ENCODE assay signal across 9 cellular contexts in genomic region chr2:165634855-165635254, GRCh38.
DNase-seq lines count a peak whose midpoint lies in the region; ATAC-seq, FAIRE-seq and TF ChIP-seq lines count a peak whose summit lies in the region.
"Had no signal": no experiment of that assay in that cellular context is flagged by ENCODE, and none has a peak within 500 bp of the region (broad histone marks: within the 10 kb centered on the region; RNA-seq: fewer than 3 reads in every experiment).

No MANE protein-coding gene starts in this region.

- H3K9me3 Mint-ChIP-seq in MCF 10A (ENCODE audit: unreplicated experiment): no peaks in the 10 kb centered on the region

- no peak overlapping the region for H3K9ac ChIP-seq in kidney (ENCODE audit: low read length in 2 of 2)

- no TSS peak for BruUV-seq in MCF 10A (replicated peaks; lab: Mats Ljungman, UMichigan)

- no peaks in the 10 kb centered on the region for H3K4me1 Mint-ChIP-seq in MCF 10A (ENCODE audit: insufficient read depth, unreplicated experiment)

- no peak overlapping the region for H3K27ac ChIP-seq in breast epithelium
- H3K27ac ChIP-seq in kidney (ENCODE audit: low read depth in 2 of 2, low read length in 2 of 2): no peak overlapping the region
- peak overlapping the region; percentile 64 to 65 for H3K27ac ChIP-seq in uterus

- ATAC-seq in GM21723 (IDR thresholded peaks at IDR 0.05; ENCODE audit: unreplicated experiment): no peak

- CTCF ChIA-PET in MCF 10A (lab: Yijun Ruan, JAX): interaction anchor here (0.6 kb wide), 2 partner anchors 198 to 319 kb away, joined by 3 read pairs; partner anchors contain the start of gene TTC21B

- H3K27ac Mint-ChIP-seq in MCF 10A (ENCODE audit: low read depth, unreplicated experiment): no peak overlapping the region

- FAIRE-seq in bronchial epithelial cell (lab: Jason Lieb, UNC) (no peak), kidney (lab: Jason Lieb, UNC) (no peak)

- intact Hi-C loops in MCF 10A (cut with micrococcal nuclease): no loop called here
- intact Hi-C loops in breast epithelium (cut with DNase I; ENCODE audit: low total_unique reads): no loop called here
- intact Hi-C loops in kidney (cut with DNase I): no loop called here
- intact Hi-C loops in uterus (cut with DNase I; ENCODE audit: low total_unique reads): no loop called here

- H3K27me3 Mint-ChIP-seq in MCF 10A (ENCODE audit: insufficient read depth, unreplicated experiment): no peaks in the 10 kb centered on the region

- H3K4me1 ChIP-seq in breast epithelium (no peaks in the 10 kb centered on the region), kidney (ENCODE audit: control insufficient read depth in 1 of 2, insufficient read depth in 1 of 2, low read depth in 1 of 2, low read length in 2 of 2) (no peaks in the 10 kb centered on the region), uterus (no peaks in the 10 kb centered on the region)

- H3K4me3 Mint-ChIP-seq in MCF 10A (ENCODE audit: unreplicated experiment): no peak overlapping the region

- TF ChIP-seq POLR2A in breast epithelium (IDR thresholded peaks at IDR 0.05) (no peak), uterus (IDR thresholded peaks at IDR 0.05) (no peak)

- H3K36me3 ChIP-seq in breast epithelium (no peaks in the 10 kb centered on the region), bronchial epithelial cell (ENCODE audit: control insufficient read depth, insufficient read depth, low read length) (no peaks in the 10 kb centered on the region), kidney (ENCODE audit: control insufficient read depth in 1 of 2, insufficient read depth in 2 of 2, low read length in 2 of 2) (no peaks in the 10 kb centered on the region), uterus (no peaks in the 10 kb centered on the region)

- no peak for TF ChIP-seq CTCF in MCF 10A (IDR thresholded peaks at IDR 0.05; ENCODE audit: unreplicated experiment)
- TF ChIP-seq CTCF in breast epithelium (IDR thresholded peaks at IDR 0.05): no peak
- TF ChIP-seq CTCF in bronchial epithelial cell (IDR thresholded peaks at IDR 0.05; ENCODE audit: insufficient read depth, low read length, severe bottlenecking): no peak
- no peak for TF ChIP-seq CTCF in kidney (IDR thresholded peaks at IDR 0.05; ENCODE audit: borderline replicate concordance, extremely low read depth, insufficient read depth)
- no peak for TF ChIP-seq CTCF in uterus (IDR thresholded peaks at IDR 0.05)

- H3K9me3 ChIP-seq in breast epithelium (no peaks in the 10 kb centered on the region), kidney (ENCODE audit: control insufficient read depth in 1 of 2, low read length in 2 of 2) (no peaks in the 10 kb centered on the region), uterus (no peaks in the 10 kb centered on the region)

- H3K27me3 ChIP-seq in breast epithelium (no peaks in the 10 kb centered on the region), bronchial epithelial cell (ENCODE audit: control insufficient read depth, insufficient read depth, low read length) (no peaks in the 10 kb centered on the region), uterus (no peaks in the 10 kb centered on the region)

- H3K36me3 Mint-ChIP-seq in MCF 10A (ENCODE audit: insufficient read depth, unreplicated experiment): no peaks in the 10 kb centered on the region

- DNase-seq in MCF 10A (ENCODE audit: unreplicated experiment) (peak; percentile 4), breast epithelium (ENCODE audit: low spot score in 2 of 2) (no peak), bronchial epithelial cell (ENCODE audit: low read depth) (peak; percentile 30), kidney (peak; percentile 71), uterus (peak; percentile 58 to 59), AML-193 (lab: John Stamatoyannopoulos, UW) (no peak), SIG-M5 (lab: John Stamatoyannopoulos, UW) (no peak)
- DNase-seq: stimulated activated CD4-positive, alpha-beta T cell treated with anti-CD3 and anti-CD28 coated beads, Interleukin-1b, Interleukin-23, amount 100 ng/mL, for 48 hours had no signal

- POLR2A ChIA-PET in MCF 10A (lab: Yijun Ruan, JAX): interaction anchor here (0.7 kb wide), 1 partner anchor 47 kb away, joined by 3 read pairs; no protein-coding TSS in a partner anchor

- H3K4me3 ChIP-seq in breast epithelium: no peak overlapping the region
- H3K4me3 ChIP-seq in bronchial epithelial cell (ENCODE audit: low read depth, low read length): no peak overlapping the region
- no peak overlapping the region for H3K4me3 ChIP-seq in kidney (ENCODE audit: low read length in 2 of 2)
- H3K4me3 ChIP-seq in uterus: no peak overlapping the region

Comparison
In these comparisons a context has a peak if more than half of its experiments do, and no peak if none do; other contexts are left out.
1. DNase-seq: peak in MCF 10A (single experiment), bronchial epithelial cell (single experiment), kidney (single experiment) and uterus (2 of 2); none in breast epithelium (0 of 2), AML-193 (0 of 2) and SIG-M5 (single experiment).
2. H3K27ac ChIP-seq: peak in uterus (2 of 2); none in breast epithelium (0 of 2) and kidney (0 of 2).